In the genomic region with DNA sequence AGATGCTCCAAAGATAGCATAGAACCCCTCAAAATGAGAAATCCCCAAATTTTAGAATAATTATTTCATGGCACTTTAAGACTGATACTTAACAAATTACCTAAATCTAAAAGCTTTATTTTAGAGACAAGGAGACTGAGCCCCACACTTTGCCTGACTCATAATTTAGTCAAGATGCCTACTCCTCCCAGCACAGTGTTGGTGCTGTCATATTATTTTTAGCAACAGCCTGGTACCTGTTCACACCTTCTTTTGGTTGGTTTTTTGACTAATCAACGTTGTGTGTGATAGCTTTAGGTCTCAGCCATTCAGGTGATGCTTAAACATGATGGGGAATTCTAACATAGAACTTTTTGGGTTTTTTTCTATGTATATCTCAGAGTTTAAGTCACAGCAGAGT, we compare ENCODE assay signal across 24 cellular contexts.
"Had no signal": no experiment of that assay in that cellular context is flagged by ENCODE, and none has a peak within 500 bp of the region (broad histone marks: within the 10 kb centered on the region; RNA-seq: fewer than 3 reads in every experiment).

No MANE protein-coding gene starts in this region.

- H3K4me1 ChIP-seq: colonic mucosa, esophagus muscularis mucosa, esophagus squamous epithelium, gastrocnemius medialis, gastroesophageal sphincter, heart left ventricle, heart right ventricle had no signal

- H3K27ac Mint-ChIP-seq: dendritic cell treated with granulocyte-macrophage colony-stimulating factor and Interleukin-4, amounts not matched to agents 40 ng/mL and 50 ng/mL, for 4 days; effector memory CD8-positive, alpha-beta T cell; endodermal cell had no signal

- H3K27me3 ChIP-seq: colonic mucosa, esophagus muscularis mucosa, esophagus squamous epithelium, gastrocnemius medialis, gastroesophageal sphincter, hepatocyte had no signal

- H3K4me3 Mint-ChIP-seq: dendritic cell treated with granulocyte-macrophage colony-stimulating factor and Interleukin-4, amounts not matched to agents 40 ng/mL and 50 ng/mL, for 4 days; effector memory CD8-positive, alpha-beta T cell; endodermal cell had no signal

- ATAC-seq: effector memory CD8-positive, alpha-beta T cell; esophagus mucosa; gastrocnemius medialis; gastroesophageal sphincter; heart left ventricle; heart right ventricle had no signal

- DNase-seq: colonic mucosa; cortex of kidney; dermis blood vessel endothelial cell; dorsolateral prefrontal cortex; effector CD4-positive, alpha-beta T cell; effector CD8-positive, alpha-beta T cell; effector memory CD4-positive, alpha-beta T cell; effector memory CD8-positive, alpha-beta T cell; endodermal cell; erythroblast; esophagus squamous epithelium; foreskin fibroblast; foreskin melanocyte; gastrocnemius medialis; glutamatergic neuron; heart left ventricle; heart right ventricle had no signal

- H3K27ac ChIP-seq: colonic mucosa, coronary artery, dorsolateral prefrontal cortex, epithelial cell of prostate, esophagus muscularis mucosa, esophagus squamous epithelium, gastrocnemius medialis, gastroesophageal sphincter, heart left ventricle, heart right ventricle, hepatocyte had no signal
